ENCODE assay signal across 12 cellular contexts in genomic region chr13:97946951-97947588, GRCh38. TPM values are rescaled to one million over a fixed set of nuclear protein-coding genes. Genes with fewer than 3 reads are reported as not detected.
DNase-seq lines count a peak whose midpoint lies in the region; FAIRE-seq and TF ChIP-seq lines count a peak whose summit lies in the region.
"Had no signal": no experiment of that assay in that cellular context is flagged by ENCODE, and none has a peak within 500 bp of the region (broad histone marks: within the 10 kb centered on the region; RNA-seq: fewer than 3 reads in every experiment).

No MANE protein-coding gene starts in this region.

- WGBS in mesenchymal stem cell: 4% methylated on average over 3 of the region's 3 CpGs
- 44 to 45% methylated on average over 3 of the region's 3 CpGs for WGBS in lower leg skin, 2 donors

- H2AK5ac ChIP-seq in mesenchymal stem cell (ENCODE audit: low read length, severe bottlenecking): no peak overlapping the region

- H3K79me1 ChIP-seq in mesenchymal stem cell (replicated peaks; ENCODE audit: low read length, poor library complexity, severe bottlenecking): no peaks in the 10 kb centered on the region

- H3K9me3 ChIP-seq in mesenchymal stem cell (ENCODE audit: control insufficient read depth, low read length): peaks cover 9% of the 10 kb centered on the region

- H2BK15ac ChIP-seq in mesenchymal stem cell (ENCODE audit: low read depth, poor library complexity, severe bottlenecking): peak overlapping the region; percentile 48

- H2BK120ac ChIP-seq in mesenchymal stem cell (ENCODE audit: low read depth, low read length): no peak overlapping the region

- no peak for FAIRE-seq in bronchial epithelial cell (lab: Jason Lieb, UNC)

- intact Hi-C loops in lower leg skin (cut with DNase I; ENCODE audit: low total_unique reads): no loop called here

- no peak for TF ChIP-seq POLR2A in lower leg skin (IDR thresholded peaks at IDR 0.05)

- H3K4me1 ChIP-seq in mesenchymal stem cell (ENCODE audit: control insufficient read depth, insufficient read depth, low read depth, low read length): peaks cover 4% of the 10 kb centered on the region

- no peak overlapping the region for H4K91ac ChIP-seq in mesenchymal stem cell (ENCODE audit: low read length)

- TF ChIP-seq CTCF in bronchial epithelial cell (IDR thresholded peaks at IDR 0.05; ENCODE audit: insufficient read depth, low read length, severe bottlenecking) (no peak), lower leg skin (IDR thresholded peaks at IDR 0.05) (no peak)

- H3K27me3 ChIP-seq in bronchial epithelial cell (ENCODE audit: control insufficient read depth, insufficient read depth, low read length) (no peaks in the 10 kb centered on the region), mesenchymal stem cell (ENCODE audit: control insufficient read depth in 1 of 2, insufficient read depth in 1 of 2, low read length in 2 of 2) (no peaks in the 10 kb centered on the region)

- H4K8ac ChIP-seq in mesenchymal stem cell (ENCODE audit: low read length): no peak overlapping the region

- H2AFZ ChIP-seq in mesenchymal stem cell (ENCODE audit: low read depth, low read length): no peak overlapping the region

- no peak overlapping the region for H3K23ac ChIP-seq in mesenchymal stem cell (ENCODE audit: low read length in 2 of 2)

- H3K18ac ChIP-seq in mesenchymal stem cell (ENCODE audit: low read depth in 1 of 2, low read length in 2 of 2): no peak overlapping the region

- H3K14ac ChIP-seq in mesenchymal stem cell (ENCODE audit: low read length in 2 of 2): no peak overlapping the region

- no peak overlapping the region for H2BK12ac ChIP-seq in mesenchymal stem cell (ENCODE audit: low read length in 2 of 2)

- H3K4me3 ChIP-seq in bronchial epithelial cell (ENCODE audit: low read depth, low read length) (no peak overlapping the region), mesenchymal stem cell (ENCODE audit: insufficient read depth in 1 of 2, low read depth in 1 of 2, low read length in 2 of 2) (no peak overlapping the region), lower leg skin (ENCODE audit: low read depth, poor library complexity, severe bottlenecking) (no peak overlapping the region)

- H3K27ac ChIP-seq in mesenchymal stem cell (ENCODE audit: low read length, poor library complexity, severe bottlenecking) (peak overlapping the region; percentile 48), substantia nigra (ENCODE audit: low read depth, low read length, poor library complexity, severe bottlenecking) (no peak overlapping the region)

- no peak overlapping the region for H2BK5ac ChIP-seq in mesenchymal stem cell (ENCODE audit: low read depth, low read length, poor library complexity, severe bottlenecking)

- H3K36me3 ChIP-seq in bronchial epithelial cell (ENCODE audit: control insufficient read depth, insufficient read depth, low read length): no peaks in the 10 kb centered on the region
- H3K36me3 ChIP-seq in mesenchymal stem cell (ENCODE audit: control insufficient read depth in 1 of 2, insufficient read depth in 2 of 2, low read depth in 1 of 2, low read length in 2 of 2): no peaks in the 10 kb centered on the region

- DNase-seq in AG08396 (ENCODE audit: low spot score): peak; percentile 78
- DNase-seq in M059J (ENCODE audit: low read depth): peak; percentile 79
- DNase-seq in bronchial epithelial cell (ENCODE audit: low read depth): peak; percentile 92
- DNase-seq in mesenchymal stem cell: peak; percentile 73
- no peak for DNase-seq in DMS153 (lab: John Stamatoyannopoulos, UW)
- DNase-seq in NCI-H2107 treated with DMSO at 0.1 percent for 48 hours (lab: John Stamatoyannopoulos, UW; ENCODE audit: unreplicated experiment): no peak
- no peak for DNase-seq in substantia nigra (lab: John Stamatoyannopoulos, UW)
- DNase-seq in lower leg skin (ENCODE audit: low spot score in 2 of 2): no peak
- DNase-seq: activated CD8-positive, alpha-beta memory T cell treated with anti-CD3 and anti-CD28 coated beads for 24 hours; GDM1; NCI-H345; nucleus accumbens had no signal

- peak overlapping the region; percentile 70 for H3K9ac ChIP-seq in mesenchymal stem cell (ENCODE audit: low read length)

- H3K4me2 ChIP-seq in mesenchymal stem cell (ENCODE audit: low read length, poor library complexity, severe bottlenecking): no peak overlapping the region

- H3K4ac ChIP-seq in mesenchymal stem cell (ENCODE audit: low read depth in 1 of 2, low read length in 2 of 2): no peak overlapping the region

RNA-seq across cellular contexts. Expression of gene IPO5, which starts 6.4 kb away (rescaled TPM):
- total RNA-seq in M059J (2014; rRNA removed; shearing (Covaris generic)): 77.3 and 98.2 TPM in 2 replicates
- total RNA-seq in bronchial epithelial cell: 96.3 and 112 TPM in 2 replicates
- 70.6 TPM for polyA plus RNA-seq in mesenchymal stem cell (2013, experiment 1 of 2)
- polyA plus RNA-seq in mesenchymal stem cell (2013, experiment 2 of 2): 71.2 TPM
- 10 to 100 TPM; 52.5 to 89.5 (median 75.0) TPM for total RNA-seq in lower leg skin

Comparison
In these comparisons a context has a peak if more than half of its experiments do, and no peak if none do; other contexts are left out.
1. DNase-seq: peak in AG08396 (single experiment), M059J (single experiment), bronchial epithelial cell (single experiment) and mesenchymal stem cell (single experiment); none in DMS153 (single experiment), NCI-H2107 treated with DMSO at 0.1 percent for 48 hours (single experiment), substantia nigra (0 of 49) and lower leg skin (0 of 2).